Comparison of ENCODE assay signal across 8 cellular contexts in genomic region chr12:13255792-13256704, GRCh38. TPM values are rescaled to one million over a fixed set of nuclear protein-coding genes. Genes with fewer than 3 reads are reported as not detected.
A peak's percentile ranks its signal among the peaks of the same experiment; 100 is the strongest.
DNase-seq lines count a peak whose midpoint lies in the region; ATAC-seq and TF ChIP-seq lines count a peak whose summit lies in the region.

No MANE protein-coding gene starts in this region.

- peak overlapping the region; percentile 28 for H3K4me3 Mint-ChIP-seq in activated naive CD8-positive, alpha-beta T cell treated with anti-CD3 and anti-CD28 coated beads, Interleukin-2, amount 50 U/mL, for 24 hours

- peak overlapping the region; percentile 13 for H3K27ac Mint-ChIP-seq in activated naive CD8-positive, alpha-beta T cell treated with anti-CD3 and anti-CD28 coated beads, Interleukin-2, amount 50 U/mL, for 24 hours

- H2BK12ac ChIP-seq in trophoblast cell (ENCODE audit: low read length), result no peak overlapping the region

- ATAC-seq in HG02588 (IDR thresholded peaks at IDR 0.05; ENCODE audit: unreplicated experiment), result peak; percentile 95
- peak; percentile 97 for ATAC-seq in activated naive CD8-positive, alpha-beta T cell treated with anti-CD3 and anti-CD28 coated beads, Interleukin-2, amount 50 U/mL, for 24 hours

- H3K4ac ChIP-seq in trophoblast cell (ENCODE audit: low read depth, low read length), result no peak overlapping the region

- peaks cover 4% of the 10 kb centered on the region for H3K79me1 ChIP-seq in trophoblast cell (ENCODE audit: low read length)

- no peak overlapping the region for H2BK5ac ChIP-seq in trophoblast cell (ENCODE audit: low read depth, low read length, poor library complexity)

- peak overlapping the region; percentile 7 for H2AFZ ChIP-seq in trophoblast cell (ENCODE audit: insufficient read depth, low read length, poor library complexity)

- H3K9me3 ChIP-seq in cardiac muscle cell (ENCODE audit: low read depth) (no peaks in the 10 kb centered on the region), trophoblast cell (ENCODE audit: insufficient read depth, low read depth, low read length) (no peaks in the 10 kb centered on the region), tibial nerve (no peaks in the 10 kb centered on the region)

- DNase-seq in GM06990 (ENCODE audit: extremely low read depth, insufficient read length) (peak; percentile 56), NCI-H1105 (lab: John Stamatoyannopoulos, UW) (peak; percentile 89), SW480 (ENCODE audit: low spot score) (peak; percentile 94), cardiac muscle cell (ENCODE audit: low read depth in 1 of 2, low spot score in 1 of 2) (peak; percentile 90 to 98), trophoblast cell (peak; percentile 87 to 97), tibial nerve (ENCODE audit: low spot score in 2 of 2) (peak; percentile 90 to 92)
- peak; percentile 89 for DNase-seq in activated naive CD8-positive, alpha-beta T cell treated with anti-CD3 and anti-CD28 coated beads, Interleukin-2, amount 50 U/mL, for 24 hours

- peaks cover 6% of the 10 kb centered on the region for H3K27me3 Mint-ChIP-seq in activated naive CD8-positive, alpha-beta T cell treated with anti-CD3 and anti-CD28 coated beads, Interleukin-2, amount 50 U/mL, for 24 hours

- peak overlapping the region; percentile 13 for H4K8ac ChIP-seq in trophoblast cell (ENCODE audit: low read depth, low read length)

- H3K79me2 ChIP-seq in trophoblast cell (ENCODE audit: control insufficient read depth, insufficient read depth, low read length, poor library complexity), result no peaks in the 10 kb centered on the region

- no peak overlapping the region for H2AK5ac ChIP-seq in trophoblast cell (ENCODE audit: low read length)

- WGBS in trophoblast cell (ENCODE audit: extremely low coverage, insufficient coverage, insufficient read length), result no CpG with 5 or more reads among the region's 18 CpGs
- 17 to 20% methylated on average over 18 of the region's 18 CpGs for WGBS in tibial nerve, 2 donors

- no peak overlapping the region for H3K9ac ChIP-seq in trophoblast cell (ENCODE audit: low read length)

- H4K12ac ChIP-seq in trophoblast cell (ENCODE audit: low read depth, low read length), result peak overlapping the region; percentile 1

- H3K4me1 Mint-ChIP-seq in activated naive CD8-positive, alpha-beta T cell treated with anti-CD3 and anti-CD28 coated beads, Interleukin-2, amount 50 U/mL, for 24 hours, result peaks cover 5% of the 10 kb centered on the region

- no peak overlapping the region for H3K14ac ChIP-seq in trophoblast cell (ENCODE audit: low read length)

- TF ChIP-seq POLR2A in tibial nerve (IDR thresholded peaks at IDR 0.05), result no peak

- TF ChIP-seq EP300 in tibial nerve (IDR thresholded peaks at IDR 0.05), result peak; percentile 16 to 60

- peak overlapping the region; percentile 57 for H3K4me2 ChIP-seq in trophoblast cell (ENCODE audit: low read length)

- H2BK120ac ChIP-seq in trophoblast cell (ENCODE audit: insufficient read depth, low read length, poor library complexity), result no peak overlapping the region

- no peaks in the 10 kb centered on the region for H3K9me3 Mint-ChIP-seq in activated naive CD8-positive, alpha-beta T cell treated with anti-CD3 and anti-CD28 coated beads, Interleukin-2, amount 50 U/mL, for 24 hours

- H3K27ac ChIP-seq in cardiac muscle cell (no peak overlapping the region), trophoblast cell (ENCODE audit: low read depth, low read length) (no peak overlapping the region), tibial nerve (no peak overlapping the region)

- H3K27me3 ChIP-seq in GM06990 (replicated peaks; ENCODE audit: control insufficient read depth, insufficient read depth, low read length) (no peaks in the 10 kb centered on the region; the same call in 1 of the 2 replicates), cardiac muscle cell (no peaks in the 10 kb centered on the region), trophoblast cell (ENCODE audit: insufficient read depth, low read length) (no peaks in the 10 kb centered on the region), tibial nerve (no peaks in the 10 kb centered on the region)

- no peaks in the 10 kb centered on the region for H3K36me3 ChIP-seq in GM06990 (ENCODE audit: control insufficient read depth, insufficient read depth, low read length)
- no peaks in the 10 kb centered on the region for H3K36me3 ChIP-seq in cardiac muscle cell
- no peaks in the 10 kb centered on the region for H3K36me3 ChIP-seq in trophoblast cell (ENCODE audit: control insufficient read depth in 1 of 2, insufficient read depth in 2 of 2, low read length in 2 of 2)
- no peaks in the 10 kb centered on the region for H3K36me3 ChIP-seq in tibial nerve

- TF ChIP-seq CTCF in GM06990 (IDR thresholded peaks at IDR 0.05; ENCODE audit: insufficient read depth, low read length, poor library complexity, severe bottlenecking), result peak; percentile 96
- TF ChIP-seq CTCF in cardiac muscle cell (IDR thresholded peaks at IDR 0.05; ENCODE audit: low read depth, low read length), result peak; percentile 100
- peak; percentile 92 to 98 (median 95) for TF ChIP-seq CTCF in tibial nerve (IDR thresholded peaks at IDR 0.05)

- H4K91ac ChIP-seq in trophoblast cell (ENCODE audit: low read depth, low read length), result no peak overlapping the region

- H3K4me1 ChIP-seq in cardiac muscle cell (ENCODE audit: low read depth), result no peaks in the 10 kb centered on the region
- no peaks in the 10 kb centered on the region for H3K4me1 ChIP-seq in trophoblast cell (ENCODE audit: control insufficient read depth in 1 of 2, insufficient read depth in 2 of 2, low read length in 2 of 2)
- H3K4me1 ChIP-seq in tibial nerve, result peaks cover 0 to 13% (median 2%) of the 10 kb centered on the region in 4 donors

- H3K23ac ChIP-seq in trophoblast cell (ENCODE audit: low read length), result no peak overlapping the region

- H3K18ac ChIP-seq in trophoblast cell (ENCODE audit: low read length), result no peak overlapping the region

- H3K4me3 ChIP-seq in GM06990 (replicated peaks; ENCODE audit: low read depth, low read length) (no peak overlapping the region), cardiac muscle cell (peak overlapping the region; percentile 16), trophoblast cell (ENCODE audit: low read depth, low read length) (no peak overlapping the region), tibial nerve (peak overlapping the region; percentile 9 to 43 (median 18))

- H3K36me3 Mint-ChIP-seq in activated naive CD8-positive, alpha-beta T cell treated with anti-CD3 and anti-CD28 coated beads, Interleukin-2, amount 50 U/mL, for 24 hours (ENCODE audit: low read depth), result no peaks in the 10 kb centered on the region

RNA-seq across cellular contexts. Expression of gene EMP1, which starts 59.5 kb away (rescaled TPM):
- total RNA-seq in cardiac muscle cell, result 0.30 and 1.7 TPM in 2 replicates
- 0.11 and 1.7 TPM in 2 replicates for polyA plus RNA-seq in cardiac muscle cell
- 10.1 and 10.7 TPM in 2 replicates for polyA plus RNA-seq in trophoblast cell (2013)
- total RNA-seq in tibial nerve, result 100 to 1,000 TPM; 231 to 489 (median 258) TPM

Comparison
In these comparisons a context has a peak if more than half of its experiments do, and no peak if none do; other contexts are left out.
1. H3K4me3 ChIP-seq: peak in cardiac muscle cell (single experiment) and tibial nerve (4 of 4); none in GM06990 (single experiment) and trophoblast cell (single experiment).
2. RNA of gene EMP1, which starts 59.5 kb away (total RNA-seq): 231 to 489 TPM in tibial nerve; 0.30 to 1.7 TPM in cardiac muscle cell; every median in the first group is over 10 times any median in the second.
3. Peak in every context shown above with its lines, with median percentiles within 50 percentile points of each other: DNase-seq and CTCF ChIP-seq.